In genomic region chr14:24310666-24311604, GRCh38 we compare ENCODE assay signal across 8 cellular contexts. TPM values are rescaled to one million over a fixed set of nuclear protein-coding genes. Genes with fewer than 3 reads are reported as not detected.
DNase-seq lines count a peak whose midpoint lies in the region; ATAC-seq and TF ChIP-seq lines count a peak whose summit lies in the region.

LTB4R (plus strand) TSS chr14:24311502; CDS start chr14:24315652, 4,150 bp downstream.

- H3K56ac ChIP-seq in IMR-90 (ENCODE audit: extremely low read depth, insufficient read depth, low read length): no peak within 1 kb of the TSS

- H3K4me2 ChIP-seq in IMR-90 (ENCODE audit: low read depth, low read length): peak within 1 kb of the TSS; percentile 39; the same call in 1 of the 2 replicates

- TF ChIP-seq CTCF in GM20000 (IDR thresholded peaks at IDR 0.05; ENCODE audit: extremely low read depth, missing control alignments): peak; percentile 44
- TF ChIP-seq CTCF in IMR-90 (conservative IDR thresholded peaks at IDR 0.05; ENCODE audit: low read depth, low read length): peak; percentile 26; the same call in 1 of the 2 replicates
- TF ChIP-seq CTCF in mesothelial cell of epicardium (IDR thresholded peaks at IDR 0.05; ENCODE audit: unreplicated experiment): no peak

- H3K79me1 ChIP-seq in IMR-90 (ENCODE audit: low read depth in 1 of 2, low read length in 2 of 2): peaks cover 3 to 8% of the 10 kb centered on the region in 2 experiments; a peak in 1 of 4 replicates

- peak within 1 kb of the TSS; percentile 77 for H3K4me3 Mint-ChIP-seq in activated CD4-positive, alpha-beta T cell treated with anti-CD3 and anti-CD28 coated beads, Interleukin-2, amount 10 ng/mL, durations not matched to agents 7 days and 5 days
- no peak within 1 kb of the TSS for H3K4me3 Mint-ChIP-seq in mesothelial cell of epicardium

- H4K20me1 ChIP-seq in IMR-90 (ENCODE audit: insufficient read depth, low read length): peaks cover 8% of the 10 kb centered on the region; the same call in 1 of the 2 replicates

- H3K9me1 ChIP-seq in IMR-90 (ENCODE audit: insufficient read depth, low read length): peaks cover 7% of the 10 kb centered on the region; the same call in 1 of the 2 replicates

- H3K27ac Mint-ChIP-seq in activated CD4-positive, alpha-beta T cell treated with anti-CD3 and anti-CD28 coated beads, Interleukin-2, amount 10 ng/mL, durations not matched to agents 7 days and 5 days: peak within 1 kb of the TSS; percentile 87
- H3K27ac Mint-ChIP-seq in mesothelial cell of epicardium: no peak within 1 kb of the TSS

- peak within 1 kb of the TSS; percentile 60 for H2AK9ac ChIP-seq in IMR-90 (replicated peaks; ENCODE audit: low read depth, low read length, poor library complexity)

- 0 out of 2 replicates have a peak within 1 kb of the TSS, but pooled peaks have one; percentile 9 for H2AK5ac ChIP-seq in IMR-90 (ENCODE audit: low read depth, low read length)

- H4K5ac ChIP-seq in IMR-90 (ENCODE audit: low read depth, low read length): no peak within 1 kb of the TSS

- WGBS in IMR-90 (ENCODE audit: extremely low coverage in 2 of 2, insufficient read length in 1 of 2), 2 experiments: 24% methylated on average over 83 of the region's 99 CpGs; no CpG with 5 or more reads in 1 of the 2 experiments

- TF ChIP-seq POLR2A in IMR-90 (IDR thresholded peaks at IDR 0.05; ENCODE audit: low read depth, low read length): no peak

- CTCF ChIA-PET in IMR-90 (lab: Yijun Ruan, JAX): interaction anchor here (1.2 to 1.4 kb wide), 3 partner anchors 23 to 68 kb away, joined by 3 to 6 read pairs (median 4); no protein-coding TSS in a partner anchor
- CTCF ChIA-PET in activated CD4-positive, alpha-beta T cell treated with anti-CD3 and anti-CD28 coated beads, Interleukin-2, amount 10 ng/mL, durations not matched to agents 7 days and 5 days (lab: Charles Lee): interaction anchor here (0.6 to 9.6 kb wide), 17 partner anchors 11 to 128 kb away, joined by 3 to 136 read pairs (median 5); partner anchors contain the start of genes CHMP4A, DHRS1, MDP1 and NOP9

- no peak within 1 kb of the TSS for H2BK120ac ChIP-seq in IMR-90 (ENCODE audit: low read depth, low read length)

- in situ Hi-C loops in IMR-90 (cut with MboI; ENCODE audit: low sequenced_read_pairs): no loop called here

- TF ChIP-seq RAD21 in IMR-90 (IDR thresholded peaks at IDR 0.05; ENCODE audit: low read length): no peak

- H3K4ac ChIP-seq in IMR-90 (ENCODE audit: low read depth, low read length): no peak within 1 kb of the TSS

- H3K23ac ChIP-seq in IMR-90 (ENCODE audit: low read depth, low read length): 0 out of 2 replicates have a peak within 1 kb of the TSS, but pooled peaks have one; percentile 41

- no peak within 1 kb of the TSS for H2BK15ac ChIP-seq in IMR-90 (ENCODE audit: low read depth, low read length)

- peaks cover 10% of the 10 kb centered on the region; the same call in 1 of the 2 replicates for H3K27me3 ChIP-seq in IMR-90 (ENCODE audit: control insufficient read depth, insufficient read depth, low read length)

- no peak within 1 kb of the TSS for H4K8ac ChIP-seq in IMR-90 (ENCODE audit: low read depth in 2 of 2, low read length in 2 of 2)

- H4K91ac ChIP-seq in IMR-90 (ENCODE audit: insufficient read depth, low read depth, low read length): no peak within 1 kb of the TSS

- H2BK5ac ChIP-seq in IMR-90 (ENCODE audit: low read depth, low read length, poor library complexity, severe bottlenecking): no peak within 1 kb of the TSS

- peak; percentile 56 for DNase-seq in DMS153 (lab: John Stamatoyannopoulos, UW)
- peak; percentile 85 for DNase-seq in GM20000 (ENCODE audit: low spot score)
- peak; percentile 73 for DNase-seq in IMR-90
- peak; percentile 62 for DNase-seq in activated CD4-positive, alpha-beta T cell treated with anti-CD3 and anti-CD28 coated beads, Interleukin-2, amount 10 ng/mL, durations not matched to agents 7 days and 5 days
- peak; percentile 82 to 89 for DNase-seq in dermis microvascular lymphatic vessel endothelial cell (ENCODE audit: low read depth in 2 of 2)
- no peak for DNase-seq in mesothelial cell of epicardium (ENCODE audit: low spot score in 2 of 2, unreplicated experiment in 2 of 2)
- peak; percentile 71 for DNase-seq in stimulated activated naive CD8-positive, alpha-beta T cell treated with anti-CD3 and anti-CD28 coated beads, Interleukin-15, Interleukin-2, amounts not matched to agents 100 U/mL and 50 U/mL, for 24 hours
- no peak for DNase-seq in SW480 (ENCODE audit: low spot score)

- H3K9ac ChIP-seq in IMR-90 (ENCODE audit: low read depth, low read length): no peak within 1 kb of the TSS

- intact Hi-C loops in IMR-90 (cut with micrococcal nuclease): no loop called here

- dilution Hi-C loops in IMR-90 (cut with HindIII; ENCODE audit: low sequenced_read_pairs, unreplicated experiment): no loop called here

- H2AFZ ChIP-seq in IMR-90 (replicated peaks; ENCODE audit: low read length, poor library complexity): peak within 1 kb of the TSS; percentile 60

- H3K27me3 Mint-ChIP-seq in activated CD4-positive, alpha-beta T cell treated with anti-CD3 and anti-CD28 coated beads, Interleukin-2, amount 10 ng/mL, durations not matched to agents 7 days and 5 days: no peaks in the 10 kb centered on the region
- no peaks in the 10 kb centered on the region for H3K27me3 Mint-ChIP-seq in mesothelial cell of epicardium (ENCODE audit: low read depth)

- H3K9me3 Mint-ChIP-seq in activated CD4-positive, alpha-beta T cell treated with anti-CD3 and anti-CD28 coated beads, Interleukin-2, amount 10 ng/mL, durations not matched to agents 7 days and 5 days: no peaks in the 10 kb centered on the region
- no peaks in the 10 kb centered on the region for H3K9me3 Mint-ChIP-seq in mesothelial cell of epicardium

- no peak within 1 kb of the TSS for H3K18ac ChIP-seq in IMR-90 (ENCODE audit: low read depth, low read length)

- POLR2A ChIA-PET in IMR-90 (lab: Charles Lee; ENCODE audit: unreplicated experiment): no interaction called here
- POLR2A ChIA-PET in activated CD4-positive, alpha-beta T cell treated with anti-CD3 and anti-CD28 coated beads, Interleukin-2, amount 10 ng/mL, durations not matched to agents 7 days and 5 days (lab: Charles Lee): interaction anchor here (0.7 to 1.4 kb wide), 2 partner anchors 11 to 69 kb away, joined by 3 to 4 read pairs; partner anchors contain the start of genes NOP9 and TINF2

- no peaks in the 10 kb centered on the region for H3K9me3 ChIP-seq in IMR-90 (ENCODE audit: control insufficient read depth, insufficient read depth, low read length)

- peaks cover 60% of the 10 kb centered on the region for H3K36me3 Mint-ChIP-seq in activated CD4-positive, alpha-beta T cell treated with anti-CD3 and anti-CD28 coated beads, Interleukin-2, amount 10 ng/mL, durations not matched to agents 7 days and 5 days (ENCODE audit: low read depth)
- H3K36me3 Mint-ChIP-seq in mesothelial cell of epicardium: peaks cover 5% of the 10 kb centered on the region

- no peak within 1 kb of the TSS for H3K14ac ChIP-seq in IMR-90 (replicated peaks; ENCODE audit: low read depth, low read length)

- H3K4me1 Mint-ChIP-seq in activated CD4-positive, alpha-beta T cell treated with anti-CD3 and anti-CD28 coated beads, Interleukin-2, amount 10 ng/mL, durations not matched to agents 7 days and 5 days: peaks cover 81% of the 10 kb centered on the region
- peaks cover 2% of the 10 kb centered on the region for H3K4me1 Mint-ChIP-seq in mesothelial cell of epicardium

- ATAC-seq in IMR-90 (ENCODE audit: low read depth): peak; percentile 82
- peak; percentile 80 for ATAC-seq in stimulated activated naive CD8-positive, alpha-beta T cell treated with anti-CD3 and anti-CD28 coated beads, Interleukin-15, Interleukin-2, amounts not matched to agents 100 U/mL and 50 U/mL, for 24 hours

- peaks cover 10% of the 10 kb centered on the region; the same call in 1 of the 2 replicates for H3K4me1 ChIP-seq in IMR-90 (ENCODE audit: control insufficient read depth, insufficient read depth, low read length)

- H3K27ac ChIP-seq in IMR-90 (ENCODE audit: insufficient read depth, low read length): no peak within 1 kb of the TSS

- H3K36me3 ChIP-seq in IMR-90 (ENCODE audit: control insufficient read depth, insufficient read depth, low read length): peaks cover 10% of the 10 kb centered on the region

- H2BK20ac ChIP-seq in IMR-90 (ENCODE audit: low read depth, low read length): no peak within 1 kb of the TSS

- H3K4me3 ChIP-seq in IMR-90 (ENCODE audit: insufficient read depth, low read depth, low read length): peak within 1 kb of the TSS; percentile 12; the same call in 1 of the 2 replicates

- no TSS peak for BruUV-seq in IMR-90 (replicated peaks; lab: Mats Ljungman, UMichigan)

TF ChIP-seq in IMR-90, 13 proteins besides CTCF, POLR2A, EP300 and RAD21:
- peak; percentile 64; the same call in 1 of the 2 replicates for TF ChIP-seq BHLHE40 (IDR thresholded peaks at IDR 0.05; ENCODE audit: low read depth, low read length)
- no peak for TF ChIP-seq NFE2L2 (IDR thresholded peaks at IDR 0.05; ENCODE audit: low read depth, low read length)

RNA-seq across cellular contexts. Expression of gene LTB4R, which starts in this region (rescaled TPM):
- total RNA-seq in IMR-90 (2012; rRNA removed): 0.18 and 0.28 TPM in 2 replicates
- polyA plus RNA-seq in IMR-90 (2012; rRNA removed): 2.3 TPM in 2 replicates
- polyA plus RNA-seq in IMR-90 (2012; cell fraction: cytosol; rRNA removed): 0.10 and 0.38 TPM in 2 replicates
- polyA plus RNA-seq in IMR-90 (2012; cell fraction: nucleus; rRNA removed; ENCODE audit: low replicate concordance): 26.7 and 90.3 TPM in 2 replicates
- total RNA-seq in activated CD4-positive, alpha-beta T cell treated with anti-CD3 and anti-CD28 coated beads, Interleukin-2, amount 10 ng/mL, durations not matched to agents 7 days and 5 days: 10 to 100 TPM; 26.6 to 28.3 TPM
- total RNA-seq in dermis microvascular lymphatic vessel endothelial cell: 2.0 and 2.2 TPM in 2 replicates
- total RNA-seq in mesothelial cell of epicardium: 10.7 to 11.8 TPM (median 11.1 TPM) in 3 replicates

Comparison
In these comparisons a context has a peak if more than half of its experiments do, and no peak if none do; other contexts are left out.
1. DNase-seq: peak in DMS153 (single experiment), GM20000 (single experiment), IMR-90 (single experiment), activated CD4-positive, alpha-beta T cell treated with anti-CD3 and anti-CD28 coated beads, Interleukin-2, amount 10 ng/mL, durations not matched to agents 7 days and 5 days (single experiment), dermis microvascular lymphatic vessel endothelial cell (2 of 2) and stimulated activated naive CD8-positive, alpha-beta T cell treated with anti-CD3 and anti-CD28 coated beads, Interleukin-15, Interleukin-2, amounts not matched to agents 100 U/mL and 50 U/mL, for 24 hours (single experiment); none in mesothelial cell of epicardium (0 of 2) and SW480 (single experiment).